Comparison of ENCODE assay signal across 20 cellular contexts in the genomic region with DNA sequence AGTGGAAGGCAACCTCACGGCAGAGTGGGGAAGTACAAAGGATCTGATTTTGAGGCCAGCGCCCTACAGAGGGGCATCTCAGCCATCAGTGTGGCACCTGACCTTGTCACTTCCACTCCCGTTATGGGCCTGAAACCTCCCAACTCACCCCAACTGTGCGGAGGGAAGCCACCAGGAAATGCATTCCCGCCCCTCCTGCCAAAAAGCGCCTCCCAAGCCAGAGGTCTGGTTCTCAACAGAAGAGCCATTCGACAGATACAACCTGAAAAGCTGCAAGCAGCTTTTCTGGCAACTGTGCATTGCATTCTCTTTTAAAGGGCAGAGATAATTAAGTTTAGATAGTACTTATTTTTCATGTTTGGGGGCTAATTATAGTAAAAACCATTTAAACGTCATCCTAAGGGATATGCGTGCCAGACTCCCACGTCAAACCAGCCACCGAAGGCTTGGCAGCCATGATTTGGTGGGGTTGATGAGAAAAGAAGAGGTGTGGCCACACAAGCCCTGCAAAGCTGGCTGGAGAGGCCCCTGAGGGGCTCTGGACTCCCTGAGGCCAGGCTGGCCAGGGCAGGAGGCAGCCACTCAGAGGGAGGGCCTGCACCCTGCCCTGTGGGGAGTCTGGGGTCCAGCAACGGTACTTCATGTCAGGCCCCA. TPM values are rescaled to one million over a fixed set of nuclear protein-coding genes. Genes with fewer than 3 reads are reported as not detected.
DNase-seq lines count a peak whose midpoint lies in the region; FAIRE-seq and TF ChIP-seq lines count a peak whose summit lies in the region.
"Had no signal": no experiment of that assay in that cellular context is flagged by ENCODE, and none has a peak within 500 bp of the region (broad histone marks: within the 10 kb centered on the region; RNA-seq: fewer than 3 reads in every experiment).

No MANE protein-coding gene starts in this region.

- DNase-seq in SK-N-DZ (ENCODE audit: low spot score) (peak; percentile 63), chondrocyte (ENCODE audit: low spot score) (peak; percentile 37), nephron progenitor cell (no peak), type B pancreatic cell (ENCODE audit: extremely low spot score, unreplicated experiment) (no peak), NCI-H524 treated with DMSO at 0.1 percent for 48 hours (lab: John Stamatoyannopoulos, UW) (no peak), kidney (no peak)
- no peak for DNase-seq in CD4-positive, alpha-beta memory T cell
- DNase-seq: ACHN, AML-193, DND-41, HFFc6, KBM-7, NCI-H1105 treated with DMSO at 0.1 percent for 48 hours, NCI-H187, NCI-H2107, NCI-H510A, NCI-H774, PC-3, SJCRH30 had no signal

- TF ChIP-seq CTCF in chondrocyte (IDR thresholded peaks at IDR 0.05) (no peak), nephron progenitor cell (IDR thresholded peaks at IDR 0.05) (no peak), type B pancreatic cell (conservative IDR thresholded peaks at IDR 0.05) (no peak), kidney (IDR thresholded peaks at IDR 0.05; ENCODE audit: borderline replicate concordance, extremely low read depth, insufficient read depth) (no peak)

- H3K4me1 ChIP-seq in CD4-positive, alpha-beta memory T cell (ENCODE audit: insufficient read depth, low read length) = no peaks in the 10 kb centered on the region
- peaks cover 0 to 11% of the 10 kb centered on the region in 2 donors for H3K4me1 ChIP-seq in kidney (ENCODE audit: control insufficient read depth in 1 of 2, insufficient read depth in 1 of 2, low read depth in 1 of 2, low read length in 2 of 2)
- H3K4me1 ChIP-seq: SJCRH30 had no signal

- H3K4me3 Mint-ChIP-seq in chondrocyte (ENCODE audit: unreplicated experiment) (no peak overlapping the region), nephron progenitor cell (no peak overlapping the region), type B pancreatic cell (no peak overlapping the region)
- H3K4me3 Mint-ChIP-seq in CD4-positive, alpha-beta memory T cell = no peak overlapping the region
- H3K4me3 Mint-ChIP-seq: CD14-positive monocyte, HFFc6 had no signal

- H3K27me3 Mint-ChIP-seq in chondrocyte (ENCODE audit: low read depth) (no peaks in the 10 kb centered on the region), nephron progenitor cell (ENCODE audit: low read depth, poor library complexity) (no peaks in the 10 kb centered on the region), type B pancreatic cell (no peaks in the 10 kb centered on the region)
- no peaks in the 10 kb centered on the region for H3K27me3 Mint-ChIP-seq in CD4-positive, alpha-beta memory T cell

- intact Hi-C loops in CD4-positive, alpha-beta memory T cell (cut with micrococcal nuclease) = no loop called here
- intact Hi-C loops in kidney (cut with DNase I) = no loop called here

- peaks cover 5% of the 10 kb centered on the region for H3K36me3 ChIP-seq in CD4-positive, alpha-beta memory T cell (ENCODE audit: insufficient read depth, low read length)
- H3K36me3 ChIP-seq in kidney (ENCODE audit: control insufficient read depth in 1 of 2, insufficient read depth in 2 of 2, low read length in 2 of 2) = peaks cover 9 to 13% of the 10 kb centered on the region in 2 donors
- H3K36me3 ChIP-seq: SJCRH30 had no signal

- no peak overlapping the region for H3K27ac ChIP-seq in CD4-positive, alpha-beta memory T cell (ENCODE audit: low read depth, low read length)
- no peak overlapping the region for H3K27ac ChIP-seq in kidney (ENCODE audit: low read depth in 2 of 2, low read length in 2 of 2)
- H3K27ac ChIP-seq: SJCRH30 had no signal

- CTCF ChIA-PET in CD4-positive, alpha-beta memory T cell (lab: Charles Lee; ENCODE audit: partially characterized antibody) = no interaction called here

- H3K4me3 ChIP-seq in CD4-positive, alpha-beta memory T cell (ENCODE audit: low read length in 2 of 2) = no peak overlapping the region
- H3K4me3 ChIP-seq in kidney (ENCODE audit: low read length in 2 of 2) = no peak overlapping the region
- H3K4me3 ChIP-seq: SJCRH30 had no signal

- H3K36me3 Mint-ChIP-seq in chondrocyte (ENCODE audit: low read depth) (peaks cover 6% of the 10 kb centered on the region), nephron progenitor cell (ENCODE audit: low read depth) (no peaks in the 10 kb centered on the region), type B pancreatic cell (no peaks in the 10 kb centered on the region)
- H3K36me3 Mint-ChIP-seq in CD4-positive, alpha-beta memory T cell = peaks cover 13 to 17% of the 10 kb centered on the region in 2 donors

- POLR2A ChIA-PET in CD4-positive, alpha-beta memory T cell (lab: Charles Lee; ENCODE audit: partially characterized antibody) = no interaction called here

- H3K9ac ChIP-seq in kidney (ENCODE audit: low read length in 2 of 2) = no peak overlapping the region

- no peaks in the 10 kb centered on the region for H3K9me3 ChIP-seq in CD4-positive, alpha-beta memory T cell (ENCODE audit: control insufficient read depth in 1 of 2, low read length in 2 of 2)
- H3K9me3 ChIP-seq in kidney (ENCODE audit: control insufficient read depth in 1 of 2, low read length in 2 of 2) = no peaks in the 10 kb centered on the region
- H3K9me3 ChIP-seq: SJCRH30 had no signal

- no peaks in the 10 kb centered on the region for H3K27me3 ChIP-seq in CD4-positive, alpha-beta memory T cell (ENCODE audit: insufficient read depth, low read length)
- H3K27me3 ChIP-seq: SJCRH30 had no signal

- no peaks in the 10 kb centered on the region for H3K4me1 Mint-ChIP-seq in chondrocyte (ENCODE audit: low read depth)
- H3K4me1 Mint-ChIP-seq in nephron progenitor cell = peaks cover 6% of the 10 kb centered on the region
- H3K4me1 Mint-ChIP-seq in type B pancreatic cell (ENCODE audit: unreplicated experiment) = peaks cover 21% of the 10 kb centered on the region
- H3K4me1 Mint-ChIP-seq in CD4-positive, alpha-beta memory T cell = peaks cover 0 to 14% (median 6%) of the 10 kb centered on the region in 4 donors
- H3K4me1 Mint-ChIP-seq: CD14-positive monocyte had no signal

- FAIRE-seq in kidney (lab: Jason Lieb, UNC) = no peak

- H3K9me3 Mint-ChIP-seq in chondrocyte (ENCODE audit: low read depth) (no peaks in the 10 kb centered on the region), nephron progenitor cell (no peaks in the 10 kb centered on the region), type B pancreatic cell (no peaks in the 10 kb centered on the region)
- H3K9me3 Mint-ChIP-seq in CD4-positive, alpha-beta memory T cell = no peaks in the 10 kb centered on the region
- H3K9me3 Mint-ChIP-seq: HFFc6 had no signal

- H3K27ac Mint-ChIP-seq in chondrocyte (ENCODE audit: unreplicated experiment) (no peak overlapping the region), nephron progenitor cell (peak overlapping the region; percentile 82), type B pancreatic cell (peak overlapping the region; percentile 64)
- H3K27ac Mint-ChIP-seq in CD4-positive, alpha-beta memory T cell = peak overlapping the region in 1 of 7 donors; percentile 3
- H3K27ac Mint-ChIP-seq: CD14-positive monocyte, HFFc6 had no signal

RNA-seq across cellular contexts. Expression of a gene that starts 17.7 kb away (rescaled TPM):
- 48.6 and 63.5 TPM in 2 replicates for polyA plus RNA-seq in SK-N-DZ (2014; cell fraction: cytosol; rRNA removed)
- 39.3 and 62.3 TPM in 2 replicates for polyA plus RNA-seq in SK-N-DZ (2014; cell fraction: nucleus; rRNA removed)
- total RNA-seq in chondrocyte (55.6 to 68.7 TPM (median 62.0 TPM) in 3 replicates), type B pancreatic cell (ENCODE audit: low replicate concordance) (84.7 and 139 TPM in 2 replicates), kidney (71.4 TPM)
- 10 to 100 TPM; 27.6 to 35.1 TPM for total RNA-seq in CD4-positive, alpha-beta memory T cell
- polyA plus RNA-seq in CD4-positive, alpha-beta memory T cell = 100 to 1,000 TPM; 121 to 213 TPM
- polyA plus RNA-seq in kidney (ENCODE audit: insufficient read depth, low read depth, low replicate concordance) = 402 TPM

Comparison
In these comparisons a context has a peak if more than half of its experiments do, and no peak if none do; other contexts are left out.
1. DNase-seq: peak in SK-N-DZ (single experiment) and chondrocyte (single experiment); none in nephron progenitor cell (single experiment), type B pancreatic cell (single experiment), NCI-H524 treated with DMSO at 0.1 percent for 48 hours (single experiment), CD4-positive, alpha-beta memory T cell (0 of 5) and kidney (single experiment).